16 cellular contexts compared by ENCODE assay signal in the genomic region with DNA sequence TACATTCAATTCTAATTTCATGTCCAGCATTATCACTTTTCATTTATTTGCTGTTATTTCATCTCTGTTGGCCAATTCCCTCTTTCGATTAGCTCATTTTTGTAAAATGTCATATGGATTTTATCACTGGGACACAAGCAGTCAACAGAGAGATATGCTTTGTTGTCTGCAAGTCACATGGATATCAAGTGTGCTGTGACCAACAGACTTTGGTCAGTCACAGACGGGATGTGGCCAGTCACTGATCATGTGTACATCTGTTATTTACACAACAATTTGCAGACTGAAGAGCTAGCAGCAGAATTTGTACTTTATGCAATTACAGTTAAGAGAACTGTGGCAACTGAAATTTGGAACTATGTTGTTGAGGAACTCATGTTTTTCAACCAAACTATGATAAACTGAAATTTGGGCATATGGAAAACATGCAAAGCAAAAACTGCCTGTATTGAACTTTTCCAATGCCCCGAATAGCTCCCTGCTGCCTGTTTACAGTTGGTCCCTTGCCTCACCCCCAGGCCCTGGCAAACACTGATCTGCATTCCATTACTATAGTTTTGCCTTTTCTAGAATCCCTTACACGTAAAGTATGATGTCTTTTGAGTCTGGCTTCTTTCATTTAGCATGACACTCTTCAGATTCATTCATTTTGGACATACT.
DNase-seq lines count a peak whose midpoint lies in the region; ATAC-seq and TF ChIP-seq lines count a peak whose summit lies in the region.
"Had no signal": no experiment of that assay in that cellular context is flagged by ENCODE, and none has a peak within 500 bp of the region (broad histone marks: within the 10 kb centered on the region; RNA-seq: fewer than 3 reads in every experiment).

No MANE protein-coding gene starts in this region.

- no peak overlapping the region for H3K18ac ChIP-seq in trophoblast cell (ENCODE audit: low read length)

- POLR2A ChIA-PET in A673 (lab: Charles Lee; ENCODE audit: low non-redundant PET), result no interaction called here

- ATAC-seq in mucosa of descending colon, result peak; percentile 39
- ATAC-seq: stimulated activated naive B cell treated with anti-CD40 and anti-IgM and Interleukin-4, amounts not matched to agents 10 μg/mL and 1 μg/mL and 100 μg/mL, for 72 hours had no signal

- H4K91ac ChIP-seq in trophoblast cell (ENCODE audit: low read depth, low read length), result no peak overlapping the region

- DNase-seq in Ammon's horn (ENCODE audit: low spot score) (peak; percentile 57), NCI-H526 treated with DMSO at 0.1 percent for 48 hours (lab: John Stamatoyannopoulos, UW) (peak; percentile 44), erythroblast (lab: John Stamatoyannopoulos, UW) (peak; percentile 83 to 92), mucosa of descending colon (no peak), RKO (ENCODE audit: low spot score) (no peak), NCI-H524 (lab: John Stamatoyannopoulos, UW) (no peak), trophoblast cell (no peak), A673 (ENCODE audit: low spot score) (no peak)
- DNase-seq: activated gamma-delta T cell treated with Interleukin-2 at 50 U/mL for 16 hours; aorta; NCI-H1930; NCI-H524 treated with DMSO at 0.1 percent for 48 hours; ovary; stimulated activated naive B cell treated with anti-CD40 and anti-IgM and Interleukin-4, amounts not matched to agents 10 μg/mL and 1 μg/mL and 100 μg/mL, for 72 hours had no signal

- no peak overlapping the region for H2BK120ac ChIP-seq in trophoblast cell (ENCODE audit: insufficient read depth, low read length, poor library complexity)

- H3K27ac ChIP-seq in trophoblast cell (ENCODE audit: low read depth, low read length) (no peak overlapping the region), A673 (ENCODE audit: low read depth, low read length, poor library complexity, severe bottlenecking) (no peak overlapping the region)
- H3K27ac ChIP-seq: coronary artery, epithelial cell of prostate, ovary had no signal

- no peak overlapping the region for H4K12ac ChIP-seq in trophoblast cell (ENCODE audit: low read depth, low read length)

- H2AFZ ChIP-seq in trophoblast cell (ENCODE audit: insufficient read depth, low read length, poor library complexity), result no peak overlapping the region

- H2AK5ac ChIP-seq in trophoblast cell (ENCODE audit: low read length), result no peak overlapping the region

- peaks cover 1% of the 10 kb centered on the region for H3K79me1 ChIP-seq in trophoblast cell (ENCODE audit: low read length)

- no peak overlapping the region for H3K4me2 ChIP-seq in trophoblast cell (ENCODE audit: low read length)

- BruUV-seq in A673 (replicated peaks; lab: Mats Ljungman, UMichigan), result no TSS peak

- no peak overlapping the region for H2BK12ac ChIP-seq in trophoblast cell (ENCODE audit: low read length)

- TF ChIP-seq CTCF in mucosa of descending colon (IDR thresholded peaks at IDR 0.05), result no peak
- no peak for TF ChIP-seq CTCF in A673 (conservative IDR thresholded peaks at IDR 0.05; ENCODE audit: low read depth, low read length)

- WGBS in trophoblast cell (ENCODE audit: extremely low coverage, insufficient coverage, insufficient read length), result no CpG with 5 or more reads among the region's 4 CpGs

- H4K8ac ChIP-seq in trophoblast cell (ENCODE audit: low read depth, low read length), result no peak overlapping the region

- H3K36me3 ChIP-seq in mucosa of descending colon (ENCODE audit: low read depth) (no peaks in the 10 kb centered on the region), trophoblast cell (ENCODE audit: control insufficient read depth in 1 of 2, insufficient read depth in 2 of 2, low read length in 2 of 2) (no peaks in the 10 kb centered on the region), A673 (ENCODE audit: insufficient read depth, low read length, poor library complexity, severe bottlenecking) (no peaks in the 10 kb centered on the region)
- H3K36me3 ChIP-seq: ovary had no signal

- H3K14ac ChIP-seq in trophoblast cell (ENCODE audit: low read length), result no peak overlapping the region

- no peak overlapping the region for H3K9ac ChIP-seq in trophoblast cell (ENCODE audit: low read length)

- H3K4me1 ChIP-seq in mucosa of descending colon (ENCODE audit: low read depth) (no peaks in the 10 kb centered on the region), trophoblast cell (ENCODE audit: control insufficient read depth in 1 of 2, insufficient read depth in 2 of 2, low read length in 2 of 2) (peaks cover 0 to 2% of the 10 kb centered on the region in 2 experiments), A673 (ENCODE audit: insufficient read depth, low read length, poor library complexity, severe bottlenecking) (peaks cover 4% of the 10 kb centered on the region)

- H3K4ac ChIP-seq in trophoblast cell (ENCODE audit: low read depth, low read length), result no peak overlapping the region

- H3K4me3 ChIP-seq in mucosa of descending colon (no peak overlapping the region), trophoblast cell (ENCODE audit: low read depth, low read length) (no peak overlapping the region), A673 (ENCODE audit: low read depth, low read length, poor library complexity, severe bottlenecking) (no peak overlapping the region)
- H3K4me3 ChIP-seq: coronary artery, ovary had no signal

- H3K9me3 ChIP-seq in mucosa of descending colon (no peaks in the 10 kb centered on the region), trophoblast cell (ENCODE audit: insufficient read depth, low read depth, low read length) (no peaks in the 10 kb centered on the region), A673 (ENCODE audit: low read depth, low read length, poor library complexity, severe bottlenecking) (no peaks in the 10 kb centered on the region)
- H3K9me3 ChIP-seq: ovary had no signal

- H3K27me3 ChIP-seq in trophoblast cell (ENCODE audit: insufficient read depth, low read length), result peaks cover 2% of the 10 kb centered on the region
- H3K27me3 ChIP-seq in A673 (replicated peaks; ENCODE audit: insufficient read depth, low read depth, low read length, poor library complexity), result no peaks in the 10 kb centered on the region
- H3K27me3 ChIP-seq: ovary had no signal

- CTCF ChIA-PET in A673 (lab: Charles Lee), result no interaction called here

- TF ChIP-seq POLR2A in erythroblast (IDR thresholded peaks at IDR 0.05; ENCODE audit: low read length), result peak; percentile 52

- intact Hi-C loops in mucosa of descending colon (cut with DNase I, micrococcal nuclease), result no loop called here
- intact Hi-C loops in A673 (cut with micrococcal nuclease; ENCODE audit: unreplicated experiment), result no loop called here

- H2BK5ac ChIP-seq in trophoblast cell (ENCODE audit: low read depth, low read length, poor library complexity), result no peak overlapping the region

- no peaks in the 10 kb centered on the region for H3K79me2 ChIP-seq in trophoblast cell (ENCODE audit: control insufficient read depth, insufficient read depth, low read length, poor library complexity)

- no peak overlapping the region for H3K23ac ChIP-seq in trophoblast cell (ENCODE audit: low read length)

Comparison
In these comparisons a context has a peak if more than half of its experiments do, and no peak if none do; other contexts are left out.
1. DNase-seq: peak in Ammon's horn (single experiment), NCI-H526 treated with DMSO at 0.1 percent for 48 hours (single experiment) and erythroblast (2 of 2); none in mucosa of descending colon (0 of 3), RKO (single experiment), NCI-H524 (0 of 2), trophoblast cell (0 of 2) and A673 (single experiment).